In the genomic region with DNA sequence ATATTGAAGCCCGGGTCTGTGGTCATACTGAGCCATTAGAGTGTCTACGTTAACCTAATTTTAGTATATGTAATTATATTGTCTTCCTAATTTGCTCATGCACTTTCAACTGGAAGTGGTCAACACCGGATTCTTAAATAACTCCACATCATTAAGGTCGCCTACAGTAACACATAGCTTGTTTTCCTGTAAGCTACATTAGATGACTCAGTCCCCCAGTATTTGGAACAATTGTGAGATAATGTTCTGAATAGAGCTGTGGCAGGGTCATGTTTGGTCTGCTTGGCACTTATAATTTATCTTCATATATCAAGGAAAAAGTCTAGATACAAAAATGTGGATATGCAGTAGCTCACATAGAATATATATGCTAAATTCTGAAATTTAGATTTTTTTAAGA, we compare ENCODE assay signal across 11 cellular contexts.
"Had no signal": no experiment of that assay in that cellular context is flagged by ENCODE, and none has a peak within 500 bp of the region (broad histone marks: within the 10 kb centered on the region; RNA-seq: fewer than 3 reads in every experiment).

No MANE protein-coding gene starts in this region.

- H3K4me1 Mint-ChIP-seq: activated naive CD4-positive, alpha-beta T cell treated with anti-CD3 and anti-CD28 coated beads, Interleukin-2, amount 50 U/mL, for 24 hours; memory B cell; stimulated activated memory B cell treated with anti-CD40 and anti-IgM and Interleukin-4, amounts not matched to agents 10 μg/mL and 1 μg/mL and 100 μg/mL, for 72 hours had no signal

- H3K27ac Mint-ChIP-seq: activated naive CD4-positive, alpha-beta T cell treated with anti-CD3 and anti-CD28 coated beads, Interleukin-2, amount 50 U/mL, for 24 hours; memory B cell; neural progenitor cell; stimulated activated memory B cell treated with anti-CD40 and anti-IgM and Interleukin-4, amounts not matched to agents 10 μg/mL and 1 μg/mL and 100 μg/mL, for 72 hours had no signal

- ATAC-seq: heart right ventricle; left lung; stimulated activated memory B cell treated with anti-CD40 and anti-IgM and Interleukin-4, amounts not matched to agents 10 μg/mL and 1 μg/mL and 100 μg/mL, for 72 hours had no signal

- H3K4me3 Mint-ChIP-seq: activated naive CD4-positive, alpha-beta T cell treated with anti-CD3 and anti-CD28 coated beads, Interleukin-2, amount 50 U/mL, for 24 hours; memory B cell; neural progenitor cell; stimulated activated memory B cell treated with anti-CD40 and anti-IgM and Interleukin-4, amounts not matched to agents 10 μg/mL and 1 μg/mL and 100 μg/mL, for 72 hours had no signal

- H2AFZ ChIP-seq: neural progenitor cell had no signal

- H3K27me3 Mint-ChIP-seq: activated naive CD4-positive, alpha-beta T cell treated with anti-CD3 and anti-CD28 coated beads, Interleukin-2, amount 50 U/mL, for 24 hours; memory B cell; stimulated activated memory B cell treated with anti-CD40 and anti-IgM and Interleukin-4, amounts not matched to agents 10 μg/mL and 1 μg/mL and 100 μg/mL, for 72 hours had no signal

- H3K4me3 ChIP-seq: heart right ventricle, left lung, neural progenitor cell, ovary, right atrium auricular region, smooth muscle cell, tibial artery had no signal

- H3K36me3 Mint-ChIP-seq: activated naive CD4-positive, alpha-beta T cell treated with anti-CD3 and anti-CD28 coated beads, Interleukin-2, amount 50 U/mL, for 24 hours; memory B cell; neural progenitor cell; stimulated activated memory B cell treated with anti-CD40 and anti-IgM and Interleukin-4, amounts not matched to agents 10 μg/mL and 1 μg/mL and 100 μg/mL, for 72 hours had no signal

- DNase-seq: heart right ventricle, islet precursor cell, left lung, ovary, tibial artery had no signal

- H3K27me3 ChIP-seq: heart right ventricle, left lung, neural progenitor cell, ovary, right atrium auricular region, tibial artery had no signal

- H3K4me1 ChIP-seq: heart right ventricle, left lung, neural progenitor cell, right atrium auricular region, tibial artery had no signal

- H3K36me3 ChIP-seq: heart right ventricle, left lung, neural progenitor cell, ovary, right atrium auricular region, tibial artery had no signal

- H3K27ac ChIP-seq: heart right ventricle, left lung, neural progenitor cell, ovary, right atrium auricular region, tibial artery had no signal

- H3K9me3 Mint-ChIP-seq: memory B cell, neural progenitor cell had no signal

- H3K4me2 ChIP-seq: neural progenitor cell, smooth muscle cell had no signal

- H3K9ac ChIP-seq: neural progenitor cell had no signal

- H3K9me3 ChIP-seq: heart right ventricle, left lung, ovary, right atrium auricular region, tibial artery had no signal
